1 cellular context compared by ENCODE assay signal in the genomic region with DNA sequence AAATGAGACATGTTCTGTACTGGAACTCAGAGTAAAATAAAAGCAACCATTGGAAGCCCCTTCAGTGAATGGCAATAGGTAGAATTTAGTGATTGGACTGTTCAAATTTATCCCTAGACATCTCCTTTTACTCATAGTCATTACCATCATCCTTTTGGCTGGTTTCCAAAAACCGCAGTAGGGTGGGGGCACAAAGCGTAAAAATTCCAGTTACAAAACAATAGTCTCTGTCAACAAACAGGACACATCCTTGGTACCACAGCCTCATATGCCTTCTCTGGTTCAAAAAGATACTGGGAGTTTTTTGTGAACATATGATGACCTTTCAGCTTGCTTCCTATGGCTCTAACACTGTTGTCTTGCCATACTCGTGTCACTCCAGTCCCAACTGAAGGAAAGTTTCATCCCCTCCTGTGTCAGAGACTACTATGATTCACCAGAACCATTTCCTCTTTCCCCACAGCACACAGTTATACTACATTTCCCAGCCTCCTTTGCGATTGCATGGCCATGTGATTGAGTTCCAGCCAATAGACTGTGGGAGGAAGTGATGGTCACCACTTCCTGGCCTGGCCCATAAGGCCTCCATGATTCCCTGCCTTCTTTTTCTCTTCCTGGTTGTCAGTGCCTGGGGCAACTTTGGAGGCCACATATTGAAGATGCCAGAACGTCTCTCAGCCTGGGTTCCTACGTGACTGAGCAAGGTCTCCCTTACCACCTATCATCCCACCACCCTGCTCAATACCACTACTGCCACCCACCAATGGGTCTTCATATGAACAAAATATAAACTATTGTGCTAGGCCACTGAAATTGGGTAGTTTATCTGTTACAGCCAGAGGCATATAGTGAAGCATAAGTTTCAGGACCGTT.
TF ChIP-seq lines count a peak whose summit lies in the region.

No MANE protein-coding gene starts in this region.

TF ChIP-seq in K562, 482 proteins besides CTCF, POLR2A, EP300 and RAD21 (continued from another document and continues in another):
- 0 out of 2 replicates have a peak, but pooled peaks have one; percentile 38 for TF ChIP-seq ETV5 (CRISPR knock-in tag; IDR thresholded peaks at IDR 0.05; ENCODE audit: low read depth)
- TF ChIP-seq FOXK1 (CRISPR knock-in tag; IDR thresholded peaks at IDR 0.05; ENCODE audit: borderline replicate concordance) = 0 out of 2 replicates have a peak, but pooled peaks have one; percentile 34
- no peak for TF ChIP-seq ZNF445 (CRISPR knock-in tag; IDR thresholded peaks at IDR 0.05; ENCODE audit: low read depth)
- TF ChIP-seq PHF20 (IDR thresholded peaks at IDR 0.05; ENCODE audit: partially characterized antibody) = peak; percentile 96
- no peak for TF ChIP-seq STAG1 (CRISPR knock-in tag; IDR thresholded peaks at IDR 0.05; ENCODE audit: borderline replicate concordance)
- TF ChIP-seq ZNF551 (CRISPR knock-in tag; IDR thresholded peaks at IDR 0.05) = no peak
- no peak for TF ChIP-seq MIER1 (IDR thresholded peaks at IDR 0.05; ENCODE audit: low read depth)
- peak; percentile 70; the same call in 1 of the 2 replicates for TF ChIP-seq DIDO1 (tag; IDR thresholded peaks at IDR 0.05; ENCODE audit: low read depth)
- TF ChIP-seq XRCC5 (IDR thresholded peaks at IDR 0.05; ENCODE audit: low read depth, low read length) = no peak
- TF ChIP-seq ZNF23 (CRISPR knock-in tag; IDR thresholded peaks at IDR 0.05) = no peak
- peak; percentile 78 for TF ChIP-seq HDAC8 (tag; IDR thresholded peaks at IDR 0.05)
- TF ChIP-seq CHD4 (IDR thresholded peaks at IDR 0.05; ENCODE audit: insufficient read depth, insufficient replicate concordance, low read depth, low read length, poor library complexity, severe bottlenecking) = no peak
- no peak for TF ChIP-seq ZNF124 (CRISPR knock-in tag; IDR thresholded peaks at IDR 0.05)
- no peak for TF ChIP-seq RBM39 (optimal IDR thresholded peaks at IDR 0.05; ENCODE audit: low read depth, low read length)
- TF ChIP-seq TAF7 (tag; IDR thresholded peaks at IDR 0.05) = no peak
- no peak for TF ChIP-seq TRIM25 (IDR thresholded peaks at IDR 0.05; ENCODE audit: borderline replicate concordance)
- no peak for TF ChIP-seq ATF4 (CRISPR knock-in tag; IDR thresholded peaks at IDR 0.05)
- no peak for TF ChIP-seq CHD1 (IDR thresholded peaks at IDR 0.05; ENCODE audit: low read length)
- TF ChIP-seq BCL6 (CRISPR knock-in tag; IDR thresholded peaks at IDR 0.05) = 0 out of 2 replicates have a peak, but pooled peaks have one; percentile 23
- TF ChIP-seq GABPB2 (CRISPR knock-in tag; conservative IDR thresholded peaks at IDR 0.05) = no peak
- TF ChIP-seq SRSF3 (IDR thresholded peaks at IDR 0.05; ENCODE audit: insufficient read depth, low read length) = no peak
- TF ChIP-seq ZBTB34 (CRISPR knock-in tag; IDR thresholded peaks at IDR 0.05) = no peak
- no peak for TF ChIP-seq ZNF146 (CRISPR knock-in tag; IDR thresholded peaks at IDR 0.05; ENCODE audit: unreplicated experiment)
- TF ChIP-seq DDX20 (tag; IDR thresholded peaks at IDR 0.05; ENCODE audit: low read depth) = peak; percentile 80
- no peak for TF ChIP-seq STAT5B (CRISPR knock-in tag; IDR thresholded peaks at IDR 0.05)
- TF ChIP-seq MECOM (CRISPR knock-in tag; IDR thresholded peaks at IDR 0.05) = peak; percentile 70
- TF ChIP-seq ZNF212 (CRISPR knock-in tag; IDR thresholded peaks at IDR 0.05) = no peak
- no peak for TF ChIP-seq ZC3H8 (IDR thresholded peaks at IDR 0.05)
- TF ChIP-seq TGIF2 (CRISPR knock-in tag; IDR thresholded peaks at IDR 0.05) = no peak
- no peak for TF ChIP-seq NCOA1 (IDR thresholded peaks at IDR 0.05; ENCODE audit: low read depth)
- no peak for TF ChIP-seq PHF8 (IDR thresholded peaks at IDR 0.05; ENCODE audit: borderline replicate concordance, low read length)
- no peak for TF ChIP-seq TFAP4 (CRISPR knock-in tag; IDR thresholded peaks at IDR 0.05; ENCODE audit: borderline replicate concordance)
- no peak for TF ChIP-seq NR1H2 (CRISPR knock-in tag; IDR thresholded peaks at IDR 0.05)
- no peak for TF ChIP-seq PYGO2 (tag; IDR thresholded peaks at IDR 0.05)
- TF ChIP-seq RNF2 (IDR thresholded peaks at IDR 0.05) = peak; percentile 20; the same call in 1 of the 2 replicates
- no peak for TF ChIP-seq XRCC3 (IDR thresholded peaks at IDR 0.05)
- TF ChIP-seq BCOR (IDR thresholded peaks at IDR 0.05) = no peak
- TF ChIP-seq ZNF780A (CRISPR knock-in tag; IDR thresholded peaks at IDR 0.05) = no peak
- TF ChIP-seq, protein P1, sequence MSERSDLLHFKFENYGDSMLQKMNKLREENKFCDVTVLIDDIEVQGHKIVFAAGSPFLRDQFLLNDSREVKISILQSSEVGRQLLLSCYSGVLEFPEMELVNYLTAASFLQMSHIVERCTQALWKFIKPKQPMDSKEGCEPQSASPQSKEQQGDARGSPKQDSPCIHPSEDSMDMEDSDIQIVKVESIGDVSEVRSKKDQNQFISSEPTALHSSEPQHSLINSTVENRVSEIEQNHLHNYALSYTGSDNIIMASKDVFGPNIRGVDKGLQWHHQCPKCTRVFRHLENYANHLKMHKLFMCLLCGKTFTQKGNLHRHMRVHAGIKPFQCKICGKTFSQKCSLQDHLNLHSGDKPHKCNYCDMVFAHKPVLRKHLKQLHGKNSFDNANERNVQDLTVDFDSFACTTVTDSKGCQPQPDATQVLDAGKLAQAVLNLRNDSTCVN (CRISPR knock-in tag; IDR thresholded peaks at IDR 0.05) = 0 out of 2 replicates have a peak, but pooled peaks have one; percentile 45
- TF ChIP-seq TARDBP (IDR thresholded peaks at IDR 0.05) = no peak
- no peak for TF ChIP-seq ZNF507 (tag; conservative IDR thresholded peaks at IDR 0.05)
- no peak for TF ChIP-seq ZNF407 (IDR thresholded peaks at IDR 0.05; ENCODE audit: low read depth)
- TF ChIP-seq THRAP3 (IDR thresholded peaks at IDR 0.05; ENCODE audit: borderline replicate concordance) = no peak
- no peak for TF ChIP-seq ETS1 (conservative IDR thresholded peaks at IDR 0.05; ENCODE audit: control insufficient read depth, low read depth, low read length)
- TF ChIP-seq SP2 (IDR thresholded peaks at IDR 0.05; ENCODE audit: extremely low read depth, low read depth, low read length, poor library complexity, severe bottlenecking) = no peak
- TF ChIP-seq TEAD1 (CRISPR knock-in tag; IDR thresholded peaks at IDR 0.05) = peak in 1 of 2 experiments; percentile 69; a peak in 2 of 4 replicates
- no peak for TF ChIP-seq PURB (CRISPR knock-in tag; IDR thresholded peaks at IDR 0.05; ENCODE audit: low read depth)
- TF ChIP-seq, protein P2, sequence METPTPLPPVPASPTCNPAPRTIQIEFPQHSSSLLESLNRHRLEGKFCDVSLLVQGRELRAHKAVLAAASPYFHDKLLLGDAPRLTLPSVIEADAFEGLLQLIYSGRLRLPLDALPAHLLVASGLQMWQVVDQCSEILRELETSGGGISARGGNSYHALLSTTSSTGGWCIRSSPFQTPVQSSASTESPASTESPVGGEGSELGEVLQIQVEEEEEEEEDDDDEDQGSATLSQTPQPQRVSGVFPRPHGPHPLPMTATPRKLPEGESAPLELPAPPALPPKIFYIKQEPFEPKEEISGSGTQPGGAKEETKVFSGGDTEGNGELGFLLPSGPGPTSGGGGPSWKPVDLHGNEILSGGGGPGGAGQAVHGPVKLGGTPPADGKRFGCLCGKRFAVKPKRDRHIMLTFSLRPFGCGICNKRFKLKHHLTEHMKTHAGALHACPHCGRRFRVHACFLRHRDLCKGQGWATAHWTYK (CRISPR knock-in tag; IDR thresholded peaks at IDR 0.05) = 0 out of 2 replicates have a peak, but pooled peaks have one; percentile 34
- peak; percentile 40; the same call in 1 of the 2 replicates for TF ChIP-seq ETV1 (tag; conservative IDR thresholded peaks at IDR 0.05; ENCODE audit: low read depth)
